ENCODE assay signal across 1 cellular context in genomic region chr20:41152108-41152757, GRCh38.
TF ChIP-seq lines count a peak whose summit lies in the region.

No MANE protein-coding gene starts in this region.

TF ChIP-seq in HepG2, 621 proteins besides CTCF, POLR2A, EP300 and RAD21 (continued from another document and continues in another):
- TF ChIP-seq ZNF552 (CRISPR knock-in tag; IDR thresholded peaks at IDR 0.05; ENCODE audit: borderline replicate concordance) (0 out of 2 replicates have a peak, but pooled peaks have one; percentile 17), ZNF414 (CRISPR knock-in tag; IDR thresholded peaks at IDR 0.05) (no peak), EEA1 (CRISPR knock-in tag; IDR thresholded peaks at IDR 0.05; ENCODE audit: borderline replicate concordance) (no peak), ZNF10 (CRISPR knock-in tag; IDR thresholded peaks at IDR 0.05; ENCODE audit: borderline replicate concordance, low read depth) (0 out of 2 replicates have a peak, but pooled peaks have one; percentile 45), ZNF691 (CRISPR knock-in tag; IDR thresholded peaks at IDR 0.05; ENCODE audit: borderline replicate concordance, low read depth) (no peak), ZSCAN25 (CRISPR knock-in tag; IDR thresholded peaks at IDR 0.05) (no peak), ZNF558 (CRISPR knock-in tag; IDR thresholded peaks at IDR 0.05; ENCODE audit: borderline replicate concordance) (no peak), ASH2L (IDR thresholded peaks at IDR 0.05; ENCODE audit: insufficient read length, low read depth, low read length) (no peak), CREB1 (IDR thresholded peaks at IDR 0.05) (no peak), CREB1 (CRISPR knock-in tag; IDR thresholded peaks at IDR 0.05) (no peak), NR3C1 (CRISPR knock-in tag; IDR thresholded peaks at IDR 0.05) (no peak), HNF4A (CRISPR knock-in tag; IDR thresholded peaks at IDR 0.05) (no peak), ETS1 (CRISPR knock-in tag; IDR thresholded peaks at IDR 0.05) (no peak), ZNF572 (CRISPR knock-in tag; IDR thresholded peaks at IDR 0.05) (no peak), RORA (CRISPR knock-in tag; IDR thresholded peaks at IDR 0.05) (no peak), ZBTB7A (CRISPR knock-in tag; IDR thresholded peaks at IDR 0.05) (no peak), ATF3 (CRISPR knock-in tag; IDR thresholded peaks at IDR 0.05) (no peak), TOE1 (CRISPR knock-in tag; IDR thresholded peaks at IDR 0.05) (no peak), E2F2 (CRISPR knock-in tag; IDR thresholded peaks at IDR 0.05; ENCODE audit: borderline replicate concordance) (no peak), ZNF24 (IDR thresholded peaks at IDR 0.05) (no peak), ZNF354B (CRISPR knock-in tag; IDR thresholded peaks at IDR 0.05) (no peak), ZNF768 (CRISPR knock-in tag; IDR thresholded peaks at IDR 0.05) (no peak), ZFX (CRISPR knock-in tag; IDR thresholded peaks at IDR 0.05; ENCODE audit: low read depth) (peak; percentile 30; the same call in 1 of the 2 replicates), STAT5B (CRISPR knock-in tag; IDR thresholded peaks at IDR 0.05) (no peak), FIP1L1 (IDR thresholded peaks at IDR 0.05; ENCODE audit: borderline replicate concordance, insufficient read depth, low read depth, low read length) (no peak), PLSCR1 (CRISPR knock-in tag; IDR thresholded peaks at IDR 0.05; ENCODE audit: borderline replicate concordance) (no peak), NFE2L1 (CRISPR knock-in tag; IDR thresholded peaks at IDR 0.05; ENCODE audit: borderline replicate concordance) (no peak), PRDM15 (CRISPR knock-in tag; IDR thresholded peaks at IDR 0.05) (no peak), ZFP36 (IDR thresholded peaks at IDR 0.05; ENCODE audit: borderline replicate concordance, low read depth, low read length, partially characterized antibody) (peak; percentile 78), SNRNP70 (IDR thresholded peaks at IDR 0.05; ENCODE audit: low read depth, low read length) (no peak), ZSCAN30 (CRISPR knock-in tag; IDR thresholded peaks at IDR 0.05) (no peak), NONO (IDR thresholded peaks at IDR 0.05) (no peak), NONO (CRISPR knock-in tag; conservative IDR thresholded peaks at IDR 0.05) (no peak), TEAD3 (CRISPR knock-in tag; optimal IDR thresholded peaks at IDR 0.05; ENCODE audit: borderline replicate concordance) (no peak), ZBTB38 (CRISPR knock-in tag; IDR thresholded peaks at IDR 0.05) (no peak), DNMT1 (CRISPR knock-in tag; IDR thresholded peaks at IDR 0.05) (no peak), ZNF615 (CRISPR knock-in tag; IDR thresholded peaks at IDR 0.05; ENCODE audit: borderline replicate concordance) (no peak), ZMYM3 (CRISPR knock-in tag; IDR thresholded peaks at IDR 0.05) (peak; percentile 66; the same call in 1 of the 2 replicates), HNF1A (IDR thresholded peaks at IDR 0.05; ENCODE audit: low read depth) (no peak), HNF1A (CRISPR knock-in tag; IDR thresholded peaks at IDR 0.05; ENCODE audit: borderline replicate concordance) (no peak), HDAC2 (CRISPR knock-in tag; IDR thresholded peaks at IDR 0.05) (0 out of 2 replicates have a peak, but pooled peaks have one; percentile 26), CC2D1A (CRISPR knock-in tag; IDR thresholded peaks at IDR 0.05) (no peak), ZNF556 (CRISPR knock-in tag; IDR thresholded peaks at IDR 0.05; ENCODE audit: borderline replicate concordance) (0 out of 2 replicates have a peak, but pooled peaks have one; percentile 34), MAFG (CRISPR knock-in tag; IDR thresholded peaks at IDR 0.05) (no peak), MAFF (IDR thresholded peaks at IDR 0.05; ENCODE audit: low read depth, low read length) (no peak), ZNF776 (CRISPR knock-in tag; IDR thresholded peaks at IDR 0.05) (0 out of 2 replicates have a peak, but pooled peaks have one; percentile 25), STAG1 (CRISPR knock-in tag; IDR thresholded peaks at IDR 0.05) (no peak), ZNF574 (CRISPR knock-in tag; IDR thresholded peaks at IDR 0.05) (no peak), PRMT3 (CRISPR knock-in tag; IDR thresholded peaks at IDR 0.05; ENCODE audit: borderline replicate concordance, low read depth) (no peak), NR0B2 (CRISPR knock-in tag; IDR thresholded peaks at IDR 0.05) (0 out of 2 replicates have a peak, but pooled peaks have one; percentile 32), WIZ (CRISPR knock-in tag; IDR thresholded peaks at IDR 0.05) (no peak)
